ENCODE assay signal across 14 cellular contexts in genomic region chr17:48568499-48569259, GRCh38. TPM values are rescaled to one million over a fixed set of nuclear protein-coding genes. Genes with fewer than 3 reads are reported as not detected.
DNase-seq lines count a peak whose midpoint lies in the region; ATAC-seq and TF ChIP-seq lines count a peak whose summit lies in the region.
"Had no signal": no experiment of that assay in that cellular context is flagged by ENCODE, and none has a peak within 500 bp of the region (broad histone marks: within the 10 kb centered on the region; RNA-seq: fewer than 3 reads in every experiment).

No MANE protein-coding gene starts in this region.

- H3K9me3 Mint-ChIP-seq in endothelial cell (ENCODE audit: unreplicated experiment): no peaks in the 10 kb centered on the region

- intact Hi-C loops in Panc1 (cut with micrococcal nuclease; ENCODE audit: unreplicated experiment): no loop called here
- intact Hi-C loops in testis (cut with DNase I; ENCODE audit: low total_unique reads): no loop called here

- no peaks in the 10 kb centered on the region for H3K27me3 ChIP-seq in Panc1 (ENCODE audit: control insufficient read depth, insufficient read depth, low read length)
- no peaks in the 10 kb centered on the region for H3K27me3 ChIP-seq in rectal smooth muscle tissue (ENCODE audit: control insufficient read depth, insufficient read depth, low read length)
- no peaks in the 10 kb centered on the region for H3K27me3 ChIP-seq in testis

- H3K4me1 Mint-ChIP-seq in endothelial cell (ENCODE audit: unreplicated experiment): peaks cover 49% of the 10 kb centered on the region

- H3K9me3 ChIP-seq in Panc1 (ENCODE audit: control insufficient read depth, insufficient read depth, low read depth, low read length) (no peaks in the 10 kb centered on the region), testis (no peaks in the 10 kb centered on the region)
- H3K9me3 ChIP-seq: mucosa of descending colon had no signal

- in situ Hi-C loops in Panc1 (cut with HindIII; ENCODE audit: low pct_unique_long_range_greater_than_20kb, low sequenced_read_pairs): no loop called here

- H3K36me3 ChIP-seq in Panc1 (ENCODE audit: control insufficient read depth, insufficient read depth, low read length) (peaks cover 10% of the 10 kb centered on the region; the same call in 1 of the 2 replicates), rectal smooth muscle tissue (ENCODE audit: control insufficient read depth, insufficient read depth, low read length) (no peaks in the 10 kb centered on the region), testis (ENCODE audit: low read depth, missing control alignments) (no peaks in the 10 kb centered on the region)

- 18 to 33% methylated on average over 33 of the region's 33 CpGs for WGBS in testis, 2 donors

- H3K36me3 Mint-ChIP-seq in endothelial cell (ENCODE audit: low read depth, unreplicated experiment): peaks cover 6% of the 10 kb centered on the region

- H3K27ac Mint-ChIP-seq in endothelial cell (ENCODE audit: unreplicated experiment): peak overlapping the region; percentile 67

- H3K27ac ChIP-seq in Panc1 (ENCODE audit: low read length) (peak overlapping the region; percentile 97), rectal smooth muscle tissue (ENCODE audit: low read depth, low read length) (peak overlapping the region; percentile 70), testis (no peak overlapping the region)

- DNase-seq in NCI-H146 (lab: John Stamatoyannopoulos, UW): peak; percentile 17
- DNase-seq in NCI-H146 treated with DMSO at 0.1 percent for 48 hours (lab: John Stamatoyannopoulos, UW; ENCODE audit: unreplicated experiment): no peak
- DNase-seq in Panc1 (ENCODE audit: low read depth, low spot score): no peak
- DNase-seq in endothelial cell (ENCODE audit: low spot score): no peak
- no peak for DNase-seq in SK-N-DZ (ENCODE audit: low spot score)
- DNase-seq in medulla oblongata (ENCODE audit: extremely low spot score): no peak
- DNase-seq in testis: no peak
- DNase-seq: activated CD8-positive, alpha-beta memory T cell treated with anti-CD3 and anti-CD28 coated beads, Interleukin-2, amount 50 U/mL, for 4 hours; DND-41; head of caudate nucleus; NCI-H1436 treated with DMSO at 0.1 percent for 48 hours had no signal

- TF ChIP-seq POLR2A in testis (IDR thresholded peaks at IDR 0.05): no peak

- peak overlapping the region; percentile 88 for H3K4me3 Mint-ChIP-seq in endothelial cell (ENCODE audit: unreplicated experiment)

- ATAC-seq in Panc1: no peak
- ATAC-seq: mucosa of descending colon had no signal

- TF ChIP-seq CTCF in Panc1 (IDR thresholded peaks at IDR 0.05) (no peak), endothelial cell (IDR thresholded peaks at IDR 0.05; ENCODE audit: unreplicated experiment) (no peak), testis (IDR thresholded peaks at IDR 0.05) (no peak)

- H3K27me3 Mint-ChIP-seq in endothelial cell (ENCODE audit: unreplicated experiment): peaks cover 25% of the 10 kb centered on the region

- H3K4me1 ChIP-seq in Panc1 (ENCODE audit: control insufficient read depth, insufficient read depth, low read length): peaks cover 95% of the 10 kb centered on the region
- H3K4me1 ChIP-seq in rectal smooth muscle tissue (ENCODE audit: control insufficient read depth, insufficient read depth, low read length): peaks cover 72% of the 10 kb centered on the region
- no peaks in the 10 kb centered on the region for H3K4me1 ChIP-seq in testis

- peak overlapping the region; percentile 16 to 99 for H3K4me3 ChIP-seq in Panc1 (ENCODE audit: low read depth in 2 of 2, low read length in 2 of 2)
- peak overlapping the region; percentile 50 for H3K4me3 ChIP-seq in rectal smooth muscle tissue (ENCODE audit: low read length)
- no peak overlapping the region for H3K4me3 ChIP-seq in testis
- H3K4me3 ChIP-seq: mucosa of descending colon had no signal

- no peak overlapping the region for H3K9ac ChIP-seq in rectal smooth muscle tissue (ENCODE audit: low read length)

- CTCF ChIA-PET in Panc1 (lab: Charles Lee): interaction anchor here (0.6 to 0.8 kb wide), 2 partner anchors 217 to 350 kb away, joined by 3 read pairs; no protein-coding TSS in a partner anchor

- POLR2A ChIA-PET in Panc1 (lab: Charles Lee): interaction anchor here (0.6 to 1.6 kb wide), 4 partner anchors 11 to 27 kb away, joined by 4 to 8 read pairs (median 6); no protein-coding TSS in a partner anchor

- no TSS peak for BruUV-seq in Panc1 (replicated peaks; lab: Mats Ljungman, UMichigan)

RNA-seq across cellular contexts. Expression of gene HOXB4, which starts 9.5 kb away (rescaled TPM):
- 27.9 TPM for total RNA-seq in Panc1 (2021; ENCODE audit: unreplicated experiment)
- 19.4 TPM for polyA plus RNA-seq in Panc1 (2012; ENCODE audit: insufficient read length)
- total RNA-seq in endothelial cell (ENCODE audit: unreplicated experiment): 6.5 TPM
- not detected in 2 replicates for polyA plus RNA-seq in SK-N-DZ (2014; cell fraction: cytosol; rRNA removed)
- polyA plus RNA-seq in SK-N-DZ (2014; cell fraction: nucleus; rRNA removed): not detected in 2 replicates
- total RNA-seq in testis: 1 to 10 TPM; 1.6 to 1.8 TPM
- 1.6 TPM for polyA plus RNA-seq in testis (ENCODE audit: insufficient read depth, low read depth, low replicate concordance)

RNA-seq across cellular contexts. Expression of gene HOXB3, which starts 21.4 kb away (rescaled TPM):
- total RNA-seq in Panc1 (2021; ENCODE audit: unreplicated experiment): 127 TPM
- 113 TPM for polyA plus RNA-seq in Panc1 (2012; ENCODE audit: insufficient read length)
- total RNA-seq in endothelial cell (ENCODE audit: unreplicated experiment): 17.7 TPM
- not detected in 2 replicates for polyA plus RNA-seq in SK-N-DZ (2014; cell fraction: cytosol; rRNA removed)
- polyA plus RNA-seq in SK-N-DZ (2014; cell fraction: nucleus; rRNA removed): not detected in 2 replicates
- total RNA-seq in testis: 10 to 100 TPM in 1 of 2 donors, 1 to 10 TPM in 1; 9.2 to 10.6 TPM
- polyA plus RNA-seq in testis (ENCODE audit: insufficient read depth, low read depth, low replicate concordance): 11.4 TPM

RNA-seq across cellular contexts. Expression of gene HOXB2, which starts 23.8 kb away (rescaled TPM):
- total RNA-seq in Panc1 (2021; ENCODE audit: unreplicated experiment) (70.1 TPM), endothelial cell (ENCODE audit: unreplicated experiment) (5.6 TPM), testis (1 to 10 TPM; 1.8 to 3.3 TPM)
- 66.6 TPM for polyA plus RNA-seq in Panc1 (2012; ENCODE audit: insufficient read length)
- 0.09 TPM in 1 of 2 replicates, not detected in the other for polyA plus RNA-seq in SK-N-DZ (2014; cell fraction: cytosol; rRNA removed)
- 0.85 TPM in 1 of 2 replicates, not detected in the other for polyA plus RNA-seq in SK-N-DZ (2014; cell fraction: nucleus; rRNA removed)
- 4.2 TPM for polyA plus RNA-seq in testis (ENCODE audit: insufficient read depth, low read depth, low replicate concordance)
- total RNA-seq: OCI-LY7 had no signal

RNA-seq across cellular contexts. Expression of gene HOXB5, which starts 24.9 kb away (rescaled TPM):
- total RNA-seq in Panc1 (2021; ENCODE audit: unreplicated experiment) (67.2 TPM), endothelial cell (ENCODE audit: unreplicated experiment) (0.59 TPM), testis (under 1 TPM; 0.50 to 0.71 TPM)
- polyA plus RNA-seq in Panc1 (2012; ENCODE audit: insufficient read length): 64.4 TPM
- not detected in 2 replicates for polyA plus RNA-seq in SK-N-DZ (2014; cell fraction: cytosol; rRNA removed)
- not detected in 2 replicates for polyA plus RNA-seq in SK-N-DZ (2014; cell fraction: nucleus; rRNA removed)
- polyA plus RNA-seq in testis (ENCODE audit: insufficient read depth, low read depth, low replicate concordance): 1.7 TPM
- total RNA-seq: OCI-LY7 had no signal

RNA-seq across cellular contexts. Expression of gene HOXB6, which starts 36.1 kb away (rescaled TPM):
- total RNA-seq in Panc1 (2021; ENCODE audit: unreplicated experiment) (196 TPM), endothelial cell (ENCODE audit: unreplicated experiment) (1.9 TPM), testis (1 to 10 TPM; 2.0 to 4.3 TPM)
- polyA plus RNA-seq in Panc1 (2012; ENCODE audit: insufficient read length): 167 TPM
- not detected in 2 replicates for polyA plus RNA-seq in SK-N-DZ (2014; cell fraction: cytosol; rRNA removed)
- not detected in 2 replicates for polyA plus RNA-seq in SK-N-DZ (2014; cell fraction: nucleus; rRNA removed)
- polyA plus RNA-seq in testis (ENCODE audit: insufficient read depth, low read depth, low replicate concordance): 3.0 TPM
- total RNA-seq: OCI-LY7 had no signal

Comparison
In these comparisons a context has a peak if more than half of its experiments do, and no peak if none do; other contexts are left out.
1. H3K27ac ChIP-seq: peak in Panc1 (single experiment) and rectal smooth muscle tissue (single experiment); none in testis (0 of 2).
2. H3K4me3 ChIP-seq: peak in Panc1 (2 of 2) and rectal smooth muscle tissue (single experiment); none in testis (0 of 2).
3. RNA of gene HOXB2, which starts 23.8 kb away (total RNA-seq): 70.1 TPM in Panc1 (single experiment); 5.6 TPM in endothelial cell (single experiment) and 1.8 to 3.3 TPM in testis; every median in the first group is over 10 times any median in the second.